In the genomic region with DNA sequence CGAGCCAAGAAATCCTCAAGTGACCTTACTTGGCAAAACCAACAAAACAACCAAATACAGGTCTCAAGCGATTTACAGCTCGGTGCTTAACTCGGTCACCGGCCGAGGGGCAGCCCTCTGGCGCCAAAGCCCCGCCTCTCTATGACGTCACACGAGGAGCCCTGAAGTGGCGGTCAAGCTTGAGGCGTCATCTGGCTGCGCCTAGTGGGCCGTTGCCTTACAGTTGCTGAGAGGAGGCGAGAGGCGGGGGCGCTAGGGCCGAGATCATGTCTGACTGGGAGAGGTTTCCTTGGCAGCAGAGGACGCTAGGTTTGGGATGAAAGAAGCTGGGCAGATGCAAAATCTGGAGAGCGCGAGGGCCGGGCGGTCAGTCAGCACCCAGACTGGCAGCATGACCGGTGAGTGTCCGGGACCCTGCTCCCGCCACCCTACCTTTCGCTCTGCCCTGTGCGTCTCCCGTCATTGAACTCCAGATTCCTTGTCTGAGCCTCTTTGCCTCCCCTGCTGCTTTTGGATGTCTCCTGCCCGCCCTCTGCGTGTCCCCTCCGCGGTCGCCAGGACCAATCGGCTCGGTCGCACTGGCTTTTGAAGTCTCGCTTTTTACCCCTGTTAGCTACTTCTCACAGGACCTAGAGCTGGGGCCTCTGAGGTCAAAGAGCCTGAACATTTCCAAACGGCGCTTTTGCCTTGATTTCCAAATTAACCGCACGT, we compare ENCODE assay signal across 8 cellular contexts. TPM values are rescaled to one million over a fixed set of nuclear protein-coding genes. Genes with fewer than 3 reads are reported as not detected.
DNase-seq lines count a peak whose midpoint lies in the region; ATAC-seq and TF ChIP-seq lines count a peak whose summit lies in the region.

A gene (plus strand): TSS at position 204 of the 711 bp plus-strand sequence. CDS start 113 bp downstream, at position 317.

- H3K27me3 ChIP-seq in spleen (replicated peaks in 1 of 7): no peaks in the 10 kb centered on the region

- CTCF ChIA-PET in activated B cell treated with CpG ODN at 0.5 μM for 24 hours (lab: Charles Lee): interaction anchor here (0.9 to 1.1 kb wide), 2 partner anchors 33 kb away, joined by 3 to 4 read pairs; no protein-coding TSS in a partner anchor

- peaks cover 0 to 14% (median 0%) of the 10 kb centered on the region in 6 donors for H3K36me3 ChIP-seq in spleen

- peaks cover 0 to under 1% (median 0%) of the 10 kb centered on the region in 8 donors for H3K9me3 ChIP-seq in spleen

- ATAC-seq in GM18868 (IDR thresholded peaks at IDR 0.05; ENCODE audit: unreplicated experiment): peak; percentile 98
- ATAC-seq in HG03135 (IDR thresholded peaks at IDR 0.05; ENCODE audit: unreplicated experiment): peak; percentile 97
- ATAC-seq in activated B cell treated with CpG ODN at 0.5 μM for 24 hours (ENCODE audit: low read depth): peak; percentile 95

- POLR2A ChIA-PET in activated B cell treated with CpG ODN at 0.5 μM for 24 hours (lab: Charles Lee): interaction anchor here (0.5 to 2.0 kb wide), 9 partner anchors 10 to 1265 kb away, joined by 3 to 12 read pairs (median 3); a partner anchor contains a TSS

- TF ChIP-seq POLR2A in spleen (IDR thresholded peaks at IDR 0.05): peak; percentile 56 to 86 (median 73)

- H3K27me3 Mint-ChIP-seq in activated B cell treated with CpG ODN at 0.5 μM for 24 hours: no peaks in the 10 kb centered on the region

- WGBS in spleen, 5 donors: 0 to 1% (median 0%) methylated on average over 29 to 42 of the region's 42 CpGs

- peak; percentile 94 for DNase-seq in ACHN
- peak; percentile 84 for DNase-seq in NCI-H2227 treated with DMSO at 0.1 percent for 48 hours (lab: John Stamatoyannopoulos, UW)
- peak; percentile 89 for DNase-seq in activated B cell treated with CpG ODN at 0.5 μM for 24 hours
- peak; percentile 75 for DNase-seq in central memory CD4-positive, alpha-beta T cell
- DNase-seq in inferior parietal cortex (ENCODE audit: extremely low spot score): peak; percentile 96
- peak; percentile 99 for DNase-seq in spleen

- peak within 1 kb of the TSS; percentile 70 to 89 (median 82) for H3K4me3 ChIP-seq in spleen

- peaks cover 8 to 57% (median 45%) of the 10 kb centered on the region in 6 donors for H3K4me1 ChIP-seq in spleen

- peaks cover 22% of the 10 kb centered on the region for H3K4me1 Mint-ChIP-seq in activated B cell treated with CpG ODN at 0.5 μM for 24 hours

- TF ChIP-seq CTCF in activated B cell treated with CpG ODN at 0.5 μM for 24 hours (IDR thresholded peaks at IDR 0.05) (no peak), spleen (IDR thresholded peaks at IDR 0.05 in 8 of 11, conservative IDR thresholded peaks at IDR 0.05 in 3 of 11) (peak in 2 of 11 experiments; percentile 17 to 27)

- no peaks in the 10 kb centered on the region for H3K9me3 Mint-ChIP-seq in activated B cell treated with CpG ODN at 0.5 μM for 24 hours

- in situ Hi-C loops in ACHN (cut with HindIII; ENCODE audit: low pct_ligation_motif_present, low pct_unique_long_range_greater_than_20kb, low sequenced_read_pairs): no loop called here

- H3K4me3 Mint-ChIP-seq in activated B cell treated with CpG ODN at 0.5 μM for 24 hours: peak within 1 kb of the TSS; percentile 99

- peaks cover 24% of the 10 kb centered on the region for H3K36me3 Mint-ChIP-seq in activated B cell treated with CpG ODN at 0.5 μM for 24 hours (ENCODE audit: low read depth)

- H3K27ac Mint-ChIP-seq in activated B cell treated with CpG ODN at 0.5 μM for 24 hours: peak within 1 kb of the TSS; percentile 94

- intact Hi-C loops in activated B cell treated with CpG ODN at 0.5 μM for 24 hours (cut with micrococcal nuclease): loop anchor here (1.0 to 5.0 kb wide), 4 partner anchors 8 to 544 kb away; a partner anchor contains a TSS
- intact Hi-C loops in spleen (cut with DNase I; ENCODE audit: low total_unique reads): no loop called here

- peak within 1 kb of the TSS; percentile 84 to 99 (median 95) for H3K27ac ChIP-seq in spleen

RNA-seq across cellular contexts. Expression of the gene that starts here (rescaled TPM):
- 7.4 and 10.4 TPM in 2 replicates for total RNA-seq in activated B cell treated with CpG ODN at 0.5 μM for 24 hours
- 10 to 100 TPM in 6 of 7 donors, 1 to 10 TPM in 1; 8.8 to 15.5 (median 11.1) TPM for total RNA-seq in spleen
- polyA plus RNA-seq in spleen: 1 to 10 TPM; 3.3 to 6.2 (median 4.4) TPM

Comparison
In these comparisons a context has a peak if more than half of its experiments do, and no peak if none do; other contexts are left out.
1. Peak in every context shown above with its lines: DNase-seq, ATAC-seq, H3K4me3 ChIP-seq and H3K27ac ChIP-seq.